In the genomic region with DNA sequence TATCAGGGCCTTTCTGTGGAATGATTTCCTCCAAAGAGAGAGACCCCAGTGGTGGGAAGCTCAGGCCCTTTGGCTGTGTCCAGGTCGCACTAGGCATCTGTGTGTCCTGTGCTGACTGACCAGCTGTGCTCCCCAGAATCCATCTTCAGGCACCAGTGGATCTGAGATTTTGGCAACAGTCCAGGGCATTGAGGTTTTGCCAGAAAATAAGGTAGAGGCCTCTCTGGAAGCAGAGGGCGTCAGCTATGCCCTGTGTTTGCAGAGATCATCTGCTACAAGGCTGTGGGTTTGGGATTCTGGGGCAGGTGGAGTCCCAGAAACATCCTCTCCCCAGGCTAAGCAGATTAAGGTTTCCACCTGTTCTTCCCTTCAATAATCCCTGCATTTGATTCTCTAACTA, we compare ENCODE assay signal across 22 cellular contexts. TPM values are rescaled to one million over a fixed set of nuclear protein-coding genes. Genes with fewer than 3 reads are reported as not detected.
DNase-seq lines count a peak whose midpoint lies in the region; ATAC-seq, FAIRE-seq and TF ChIP-seq lines count a peak whose summit lies in the region.
"Had no signal": no experiment of that assay in that cellular context is flagged by ENCODE, and none has a peak within 500 bp of the region (broad histone marks: within the 10 kb centered on the region; RNA-seq: fewer than 3 reads in every experiment).

No MANE protein-coding gene starts in this region.

- no peaks in the 10 kb centered on the region for H3K9me3 Mint-ChIP-seq in activated naive CD4-positive, alpha-beta T cell treated with anti-CD3 and anti-CD28 coated beads for 36 hours
- H3K9me3 Mint-ChIP-seq: activated T-cell treated with anti-CD3 and anti-CD28 coated beads, Interleukin-2, amount 50 U/mL, for 24 hours had no signal

- peaks cover 67% of the 10 kb centered on the region for H3K4me1 ChIP-seq in A549
- H3K4me1 ChIP-seq: uterus had no signal

- TF ChIP-seq CTCF in A549 (IDR thresholded peaks at IDR 0.05), result no peak
- no peak for TF ChIP-seq CTCF in WERI-Rb-1 (IDR thresholded peaks at IDR 0.05; ENCODE audit: low read depth, low read length)

- no peaks in the 10 kb centered on the region for H3K36me3 Mint-ChIP-seq in activated naive CD4-positive, alpha-beta T cell treated with anti-CD3 and anti-CD28 coated beads for 36 hours (ENCODE audit: low read depth)

- CTCF ChIA-PET in A549 (lab: Yijun Ruan, JAX), result interaction anchor here (1.1 to 6.8 kb wide), 3 partner anchors 18 to 71 kb away, joined by 3 to 25 read pairs (median 4); no protein-coding TSS in a partner anchor
- CTCF ChIA-PET in activated naive CD4-positive, alpha-beta T cell treated with anti-CD3 and anti-CD28 coated beads for 36 hours (lab: Charles Lee), result no interaction called here

- H3K36me3 ChIP-seq in WERI-Rb-1, result no peaks in the 10 kb centered on the region
- H3K36me3 ChIP-seq: ascending aorta, esophagus squamous epithelium, left lung, MG63, uterus had no signal

- H3K27me3 Mint-ChIP-seq in activated naive CD4-positive, alpha-beta T cell treated with anti-CD3 and anti-CD28 coated beads for 36 hours (ENCODE audit: low read depth), result no peaks in the 10 kb centered on the region
- H3K27me3 Mint-ChIP-seq: activated T-cell treated with anti-CD3 and anti-CD28 coated beads, Interleukin-2, amount 50 U/mL, for 24 hours had no signal

- no peak for TF ChIP-seq POLR2A in A549 (IDR thresholded peaks at IDR 0.05; ENCODE audit: low read length)

- intact Hi-C loops in activated naive CD4-positive, alpha-beta T cell treated with anti-CD3 and anti-CD28 coated beads for 36 hours (cut with micrococcal nuclease), result no loop called here

- H3K27ac ChIP-seq in A549 (peak overlapping the region; percentile 87 to 92), WERI-Rb-1 (peak overlapping the region; percentile 73)
- H3K27ac ChIP-seq: ascending aorta, left lung, uterus had no signal

- DNase-seq in DMS79 treated with DMSO at 0.1 percent for 48 hours (lab: John Stamatoyannopoulos, UW) (peak; percentile 37), DMS79 (lab: John Stamatoyannopoulos, UW) (no peak), A549 (ENCODE audit: low read depth in 1 of 2, low spot score in 1 of 2) (no peak), NCI-H345 treated with DMSO at 0.1 percent for 48 hours (lab: John Stamatoyannopoulos, UW; ENCODE audit: unreplicated experiment) (peak; percentile 8), WERI-Rb-1 (peak; percentile 69), hepatic stellate cell (ENCODE audit: low spot score) (no peak), KG1 (lab: John Stamatoyannopoulos, UW) (no peak)
- DNase-seq in activated naive CD4-positive, alpha-beta T cell treated with anti-CD3 and anti-CD28 coated beads for 36 hours, result no peak
- DNase-seq: activated CD8-positive, alpha-beta T cell treated with anti-CD3 and anti-CD28 coated beads, Interleukin-2, amount 10 ng/mL, durations not matched to agents 7 days and 5 days; activated naive CD4-positive, alpha-beta T cell treated with anti-CD3 and anti-CD28 coated beads, Interleukin-2, amount 50 U/mL, for 16 hours; activated T-cell treated with anti-CD3 and anti-CD28 coated beads, Interleukin-2, amount 50 U/mL, for 24 hours; C1 segment of cervical spinal cord; DND-41; effector memory CD4-positive, alpha-beta T cell; esophagus squamous epithelium; MG63; NCI-H2171 treated with DMSO at 0.1 percent for 48 hours; SIG-M5; stimulated activated CD4-positive, alpha-beta T cell treated with anti-CD3 and anti-CD28 coated beads, Interleukin-12 subunit alpha, Interleukin-12 subunit beta, amount 100 ng/mL, for 4 hours; uterus had no signal

- no peak for FAIRE-seq in A549 (lab: Jason Lieb, UNC)

- peaks cover 28% of the 10 kb centered on the region for H3K4me1 Mint-ChIP-seq in activated naive CD4-positive, alpha-beta T cell treated with anti-CD3 and anti-CD28 coated beads for 36 hours (ENCODE audit: low read depth)

- H3K4me3 ChIP-seq in A549 (no peak overlapping the region), WERI-Rb-1 (ENCODE audit: low read depth, low read length) (no peak overlapping the region)
- H3K4me3 ChIP-seq: ascending aorta, esophagus squamous epithelium, left lung, MG63, uterus had no signal

- H3K9me3 ChIP-seq in A549 (no peaks in the 10 kb centered on the region), WERI-Rb-1 (ENCODE audit: severe bottlenecking) (no peaks in the 10 kb centered on the region)
- H3K9me3 ChIP-seq: ascending aorta, esophagus squamous epithelium, left lung, MG63, uterus had no signal

- no peaks in the 10 kb centered on the region for H3K27me3 ChIP-seq in WERI-Rb-1 (ENCODE audit: insufficient read depth, low read depth, severe bottlenecking)
- H3K27me3 ChIP-seq: ascending aorta, esophagus squamous epithelium, left lung, MG63, uterus had no signal

- H3K4me3 Mint-ChIP-seq in activated naive CD4-positive, alpha-beta T cell treated with anti-CD3 and anti-CD28 coated beads for 36 hours, result no peak overlapping the region
- H3K4me3 Mint-ChIP-seq: activated CD8-positive, alpha-beta T cell treated with anti-CD3 and anti-CD28 coated beads, Interleukin-2, amount 10 ng/mL, durations not matched to agents 7 days and 5 days; activated T-cell treated with anti-CD3 and anti-CD28 coated beads, Interleukin-2, amount 50 U/mL, for 24 hours had no signal

- 70% methylated on average over 2 of the region's 2 CpGs for WGBS in A549 (ENCODE audit: missing lambda C conversion rate)

- no peak for TF ChIP-seq RAD21 in A549 (conservative IDR thresholded peaks at IDR 0.05 in 1 of 2, IDR thresholded peaks at IDR 0.05 in 1 of 2)

- POLR2A ChIA-PET in A549 (lab: Yijun Ruan, JAX), result interaction anchor here (0.7 to 13.2 kb wide), 2 partner anchors 21 to 57 kb away, joined by 3 to 130 read pairs; partner anchors contain the start of gene TOB1

- no peak overlapping the region for H3K27ac Mint-ChIP-seq in activated naive CD4-positive, alpha-beta T cell treated with anti-CD3 and anti-CD28 coated beads for 36 hours
- H3K27ac Mint-ChIP-seq: activated CD8-positive, alpha-beta T cell treated with anti-CD3 and anti-CD28 coated beads, Interleukin-2, amount 10 ng/mL, durations not matched to agents 7 days and 5 days; activated T-cell treated with anti-CD3 and anti-CD28 coated beads, Interleukin-2, amount 50 U/mL, for 24 hours had no signal

- TF ChIP-seq EP300 in A549 (IDR thresholded peaks at IDR 0.05), result no peak

- no peak for ATAC-seq in A549
- ATAC-seq: activated CD8-positive, alpha-beta T cell treated with anti-CD3 and anti-CD28 coated beads, Interleukin-2, amount 10 ng/mL, durations not matched to agents 7 days and 5 days; left lung had no signal

- H3K4me2 ChIP-seq in A549, result no peak overlapping the region

TF ChIP-seq in A549, 52 proteins besides CTCF, POLR2A, EP300 and RAD21 (continues in another document):
- TF ChIP-seq ATOH8 (CRISPR knock-in tag; IDR thresholded peaks at IDR 0.05; ENCODE audit: low read depth) (no peak), EHMT2 (IDR thresholded peaks at IDR 0.05; ENCODE audit: low read depth) (no peak), TP53 (CRISPR knock-in tag; IDR thresholded peaks at IDR 0.05) (no peak), ZFP36 (IDR thresholded peaks at IDR 0.05; ENCODE audit: borderline replicate concordance, partially characterized antibody) (no peak), MAFK (IDR thresholded peaks at IDR 0.05; ENCODE audit: partially characterized antibody) (no peak), TFCP2L1 (CRISPR knock-in tag; IDR thresholded peaks at IDR 0.05) (no peak), CHD4 (IDR thresholded peaks at IDR 0.05; ENCODE audit: borderline replicate concordance) (no peak), MAX (IDR thresholded peaks at IDR 0.05) (no peak), ESRRA (IDR thresholded peaks at IDR 0.05; ENCODE audit: borderline replicate concordance, low read length) (no peak), NPAS2 (CRISPR knock-in tag; IDR thresholded peaks at IDR 0.05; ENCODE audit: borderline replicate concordance) (no peak)
- TF ChIP-seq, protein P1, sequence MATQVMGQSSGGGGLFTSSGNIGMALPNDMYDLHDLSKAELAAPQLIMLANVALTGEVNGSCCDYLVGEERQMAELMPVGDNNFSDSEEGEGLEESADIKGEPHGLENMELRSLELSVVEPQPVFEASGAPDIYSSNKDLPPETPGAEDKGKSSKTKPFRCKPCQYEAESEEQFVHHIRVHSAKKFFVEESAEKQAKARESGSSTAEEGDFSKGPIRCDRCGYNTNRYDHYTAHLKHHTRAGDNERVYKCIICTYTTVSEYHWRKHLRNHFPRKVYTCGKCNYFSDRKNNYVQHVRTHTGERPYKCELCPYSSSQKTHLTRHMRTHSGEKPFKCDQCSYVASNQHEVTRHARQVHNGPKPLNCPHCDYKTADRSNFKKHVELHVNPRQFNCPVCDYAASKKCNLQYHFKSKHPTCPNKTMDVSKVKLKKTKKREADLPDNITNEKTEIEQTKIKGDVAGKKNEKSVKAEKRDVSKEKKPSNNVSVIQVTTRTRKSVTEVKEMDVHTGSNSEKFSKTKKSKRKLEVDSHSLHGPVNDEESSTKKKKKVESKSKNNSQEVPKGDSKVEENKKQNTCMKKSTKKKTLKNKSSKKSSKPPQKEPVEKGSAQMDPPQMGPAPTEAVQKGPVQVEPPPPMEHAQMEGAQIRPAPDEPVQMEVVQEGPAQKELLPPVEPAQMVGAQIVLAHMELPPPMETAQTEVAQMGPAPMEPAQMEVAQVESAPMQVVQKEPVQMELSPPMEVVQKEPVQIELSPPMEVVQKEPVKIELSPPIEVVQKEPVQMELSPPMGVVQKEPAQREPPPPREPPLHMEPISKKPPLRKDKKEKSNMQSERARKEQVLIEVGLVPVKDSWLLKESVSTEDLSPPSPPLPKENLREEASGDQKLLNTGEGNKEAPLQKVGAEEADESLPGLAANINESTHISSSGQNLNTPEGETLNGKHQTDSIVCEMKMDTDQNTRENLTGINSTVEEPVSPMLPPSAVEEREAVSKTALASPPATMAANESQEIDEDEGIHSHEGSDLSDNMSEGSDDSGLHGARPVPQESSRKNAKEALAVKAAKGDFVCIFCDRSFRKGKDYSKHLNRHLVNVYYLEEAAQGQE (IDR thresholded peaks at IDR 0.05), result no peak

RNA-seq across cellular contexts. Expression of gene TOB1, which starts 57.5 kb away (rescaled TPM):
- polyA plus RNA-seq in A549 (2011; rRNA removed) (101 and 133 TPM in 2 replicates), A549 (2017; fragmentation: RNase III; extraction: RNeasy Plus Mini Kit Qiagen cat#74134 plus additional on column Dnase treatment) (77.9 to 111 TPM (median 103 TPM) in 3 replicates)
- 39.6 and 55.5 TPM in 2 replicates for polyA plus RNA-seq in A549 (2012; cell fraction: cytosol; rRNA removed)
- 57.4 and 64.7 TPM in 2 replicates for polyA plus RNA-seq in A549 (2012; cell fraction: nucleus; rRNA removed)
- 172 and 195 TPM in 2 replicates for polyA minus RNA-seq in A549 (2011; rRNA and poly(A)+ RNA removed)
- total RNA-seq in activated naive CD4-positive, alpha-beta T cell treated with anti-CD3 and anti-CD28 coated beads for 36 hours, result 10 to 100 TPM; 40.7 to 44.7 TPM

Comparison
In these comparisons a context has a peak if more than half of its experiments do, and no peak if none do; other contexts are left out.
1. DNase-seq: peak in DMS79 treated with DMSO at 0.1 percent for 48 hours (single experiment), NCI-H345 treated with DMSO at 0.1 percent for 48 hours (single experiment) and WERI-Rb-1 (single experiment); none in DMS79 (single experiment), A549 (0 of 2), hepatic stellate cell (single experiment), KG1 (single experiment) and activated naive CD4-positive, alpha-beta T cell treated with anti-CD3 and anti-CD28 coated beads for 36 hours (single experiment).